ENCODE assay signal across 18 cellular contexts in genomic region chr3:30185872-30186271, GRCh38.
DNase-seq lines count a peak whose midpoint lies in the region; ATAC-seq, FAIRE-seq and TF ChIP-seq lines count a peak whose summit lies in the region.
"Had no signal": no experiment of that assay in that cellular context is flagged by ENCODE, and none has a peak within 500 bp of the region (broad histone marks: within the 10 kb centered on the region; RNA-seq: fewer than 3 reads in every experiment).

No MANE protein-coding gene starts in this region.

- TF ChIP-seq CTCF in WTC11 (IDR thresholded peaks at IDR 0.05), result no peak
- TF ChIP-seq CTCF in kidney (IDR thresholded peaks at IDR 0.05; ENCODE audit: borderline replicate concordance, extremely low read depth, insufficient read depth), result no peak

- H3K4me1 Mint-ChIP-seq in WTC11, result peaks cover 7% of the 10 kb centered on the region
- H3K4me1 Mint-ChIP-seq: CD4-positive, alpha-beta memory T cell had no signal

- H3K4me3 ChIP-seq in kidney (ENCODE audit: low read length in 2 of 2), result no peak overlapping the region
- H3K4me3 ChIP-seq: GM12878, GM23338 had no signal

- no peaks in the 10 kb centered on the region for H3K9me3 Mint-ChIP-seq in WTC11
- H3K9me3 Mint-ChIP-seq: CD4-positive, alpha-beta memory T cell; GM23338; H9 had no signal

- no peaks in the 10 kb centered on the region for H3K27me3 Mint-ChIP-seq in WTC11 (ENCODE audit: low read depth)

- H3K27ac Mint-ChIP-seq in WTC11, result no peak overlapping the region
- H3K27ac Mint-ChIP-seq: CD4-positive, alpha-beta memory T cell; GM23338; H9 had no signal

- FAIRE-seq in G401.6 (lab: Jason Lieb, UNC) (peak; percentile 93), kidney (lab: Jason Lieb, UNC) (peak; percentile 94)
- FAIRE-seq: GM12878 had no signal

- DNase-seq in WTC11 (ENCODE audit: low spot score), result no peak
- DNase-seq in kidney, result no peak
- no peak for DNase-seq in Right ventricle myocardium inferior (ENCODE audit: missing footprints)
- DNase-seq: 8988T; C1 segment of cervical spinal cord; Calu3; CD4-positive, alpha-beta memory T cell; COR-L47; DND-41; GDM1; H9 had no signal

- no peak overlapping the region for H3K27ac ChIP-seq in kidney (ENCODE audit: low read depth in 2 of 2, low read length in 2 of 2)

- no peaks in the 10 kb centered on the region for H3K36me3 ChIP-seq in kidney (ENCODE audit: control insufficient read depth in 1 of 2, insufficient read depth in 2 of 2, low read length in 2 of 2)

- CTCF ChIA-PET in WTC11 (lab: Charles Lee), result interaction anchor here (0.7 kb wide), 1 partner anchor 101 kb away, joined by 3 read pairs; no protein-coding TSS in a partner anchor

- H3K4me3 Mint-ChIP-seq in WTC11, result no peak overlapping the region
- H3K4me3 Mint-ChIP-seq: CD4-positive, alpha-beta memory T cell; GM23338; H9 had no signal

- POLR2A ChIA-PET in WTC11 (lab: Charles Lee), result interaction anchor here (0.7 kb wide), 1 partner anchor 99 kb away, joined by 3 read pairs; no protein-coding TSS in a partner anchor

- intact Hi-C loops in kidney (cut with DNase I), result no loop called here
- intact Hi-C loops in Right ventricle myocardium inferior (cut with DNase I), result no loop called here

- no peaks in the 10 kb centered on the region for H3K9me3 ChIP-seq in kidney (ENCODE audit: control insufficient read depth in 1 of 2, low read length in 2 of 2)

- H3K4me1 ChIP-seq in kidney (ENCODE audit: control insufficient read depth in 1 of 2, insufficient read depth in 1 of 2, low read depth in 1 of 2, low read length in 2 of 2), result no peaks in the 10 kb centered on the region

- H3K36me3 Mint-ChIP-seq in WTC11, result no peaks in the 10 kb centered on the region
- H3K36me3 Mint-ChIP-seq: CD4-positive, alpha-beta memory T cell had no signal

- H3K9ac ChIP-seq in kidney (ENCODE audit: low read length in 2 of 2), result no peak overlapping the region

- no peak for ATAC-seq in WTC11
- ATAC-seq in GM18907 (IDR thresholded peaks at IDR 0.05; ENCODE audit: unreplicated experiment), result no peak
- no peak for ATAC-seq in GM18520 (IDR thresholded peaks at IDR 0.05; ENCODE audit: unreplicated experiment)
- ATAC-seq in Right ventricle myocardium inferior, result no peak
- ATAC-seq in GM19452 (IDR thresholded peaks at IDR 0.05; ENCODE audit: unreplicated experiment), result no peak
- ATAC-seq: GM12878, GM23338, HCT116 had no signal

TF ChIP-seq in WTC11, 78 proteins besides CTCF, POLR2A, EP300 and RAD21:
- TF ChIP-seq HMGA2 (CRISPR knock-in tag; IDR thresholded peaks at IDR 0.05), result peak; percentile 91
- TF ChIP-seq TP53 (CRISPR knock-in tag; IDR thresholded peaks at IDR 0.05), result no peak
